In the genomic region with DNA sequence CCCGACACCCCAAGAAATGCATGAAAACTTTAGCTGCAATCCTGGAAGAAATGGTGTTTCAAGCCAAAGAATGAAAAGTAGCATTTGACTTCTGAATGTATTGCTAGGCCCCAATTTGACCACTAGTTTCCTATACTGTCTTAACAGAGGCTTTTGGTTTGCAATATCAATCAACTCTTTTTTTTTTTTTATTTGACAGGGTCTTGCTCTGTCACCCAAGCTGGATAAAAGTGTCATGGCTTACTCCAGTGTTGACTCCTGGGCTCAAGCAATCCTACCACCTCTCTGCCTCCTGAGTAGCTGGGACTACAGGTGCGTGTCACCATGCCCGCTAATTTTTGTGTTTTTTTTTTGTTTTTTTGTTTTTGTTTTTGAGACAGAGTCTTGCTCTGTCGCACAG, we compare ENCODE assay signal across 21 cellular contexts. TPM values are rescaled to one million over a fixed set of nuclear protein-coding genes. Genes with fewer than 3 reads are reported as not detected.
A peak's percentile ranks its signal among the peaks of the same experiment; 100 is the strongest.
DNase-seq lines count a peak whose midpoint lies in the region; ATAC-seq and TF ChIP-seq lines count a peak whose summit lies in the region.
"Had no signal": no experiment of that assay in that cellular context is flagged by ENCODE, and none has a peak within 500 bp of the region (broad histone marks: within the 10 kb centered on the region; RNA-seq: fewer than 3 reads in every experiment).

No MANE protein-coding gene starts in this region.

- H3K4me3 Mint-ChIP-seq in activated naive CD8-positive, alpha-beta T cell treated with anti-CD3 and anti-CD28 coated beads, Interleukin-2, amount 50 U/mL, for 24 hours = no peak overlapping the region

- H3K27ac ChIP-seq in cardiac muscle cell (peak overlapping the region; percentile 51), thyroid gland (peak overlapping the region; percentile 81 to 98 (median 86))
- H3K27ac ChIP-seq: Peyer's patch, SJSA1 had no signal

- H3K9me3 Mint-ChIP-seq in activated naive CD8-positive, alpha-beta T cell treated with anti-CD3 and anti-CD28 coated beads, Interleukin-2, amount 50 U/mL, for 24 hours = no peaks in the 10 kb centered on the region

- DNase-seq in cardiac muscle cell (ENCODE audit: low read depth in 1 of 2, low spot score in 1 of 2) (no peak), Right ventricle myocardium inferior (ENCODE audit: missing footprints) (no peak), NAMALWA (ENCODE audit: low spot score) (peak; percentile 31), thyroid gland (no peak), omental fat pad (ENCODE audit: low spot score) (no peak), left cardiac atrium (no peak)
- no peak for DNase-seq in activated naive CD8-positive, alpha-beta T cell treated with anti-CD3 and anti-CD28 coated beads, Interleukin-2, amount 50 U/mL, for 24 hours
- DNase-seq: activated effector memory CD4-positive, alpha-beta T cell treated with anti-CD3 and anti-CD28 coated beads, Interleukin-2, amount 50 U/mL, for 16 hours; dermis blood vessel endothelial cell; DMS79; kidney; NCI-H1436; NCI-H510A treated with DMSO at 0.1 percent for 48 hours; NK-92 treated with Interleukin-12 subunit alpha and Interleukin-12 subunit beta, amount 100 ng/mL, for 24 hours; occipital lobe; Peyer's patch; stimulated activated CD4-positive, alpha-beta T cell treated with anti-CD3 and anti-CD28 coated beads, Interleukin-4, amount 100 ng/mL, for 1 hour; stimulated activated naive CD8-positive, alpha-beta T cell treated with anti-CD3 and anti-CD28 coated beads, Interleukin-15, Interleukin-2, amounts not matched to agents 100 U/mL and 50 U/mL, for 24 hours had no signal

- WGBS in thyroid gland, 2 donors = 65 to 69% methylated on average over 4 of the region's 4 CpGs

- intact Hi-C loops in Right ventricle myocardium inferior (cut with DNase I) (no loop called here), thyroid gland (cut with DNase I) (no loop called here), left cardiac atrium (cut with DNase I) (loop anchor here in 1 of 2 donors (10.0 kb wide), 1 partner anchor 166 kb away; no protein-coding TSS in a partner anchor)

- H3K4me1 ChIP-seq in cardiac muscle cell (ENCODE audit: low read depth) (peaks cover 18% of the 10 kb centered on the region), thyroid gland (peaks cover 43 to 50% of the 10 kb centered on the region in 2 donors)

- H3K27ac Mint-ChIP-seq in activated naive CD8-positive, alpha-beta T cell treated with anti-CD3 and anti-CD28 coated beads, Interleukin-2, amount 50 U/mL, for 24 hours = peak overlapping the region; percentile 53

- H3K4me3 ChIP-seq in cardiac muscle cell (no peak overlapping the region), thyroid gland (replicated peaks in 1 of 3) (no peak overlapping the region)
- H3K4me3 ChIP-seq: Peyer's patch, SJSA1, tibial nerve had no signal

- no peak for TF ChIP-seq CTCF in cardiac muscle cell (IDR thresholded peaks at IDR 0.05; ENCODE audit: low read depth, low read length)
- TF ChIP-seq CTCF in thyroid gland (IDR thresholded peaks at IDR 0.05) = no peak
- no peak for TF ChIP-seq CTCF in omental fat pad (IDR thresholded peaks at IDR 0.05)

- no peaks in the 10 kb centered on the region for H3K36me3 ChIP-seq in cardiac muscle cell
- H3K36me3 ChIP-seq in thyroid gland = no peaks in the 10 kb centered on the region
- H3K36me3 ChIP-seq: Peyer's patch, tibial nerve had no signal

- H3K27me3 Mint-ChIP-seq in activated naive CD8-positive, alpha-beta T cell treated with anti-CD3 and anti-CD28 coated beads, Interleukin-2, amount 50 U/mL, for 24 hours = no peaks in the 10 kb centered on the region

- H3K36me3 Mint-ChIP-seq in activated naive CD8-positive, alpha-beta T cell treated with anti-CD3 and anti-CD28 coated beads, Interleukin-2, amount 50 U/mL, for 24 hours (ENCODE audit: low read depth) = peaks cover 3% of the 10 kb centered on the region

- H3K4me1 Mint-ChIP-seq in activated naive CD8-positive, alpha-beta T cell treated with anti-CD3 and anti-CD28 coated beads, Interleukin-2, amount 50 U/mL, for 24 hours = peaks cover 36% of the 10 kb centered on the region

- H3K27me3 ChIP-seq in cardiac muscle cell = no peaks in the 10 kb centered on the region
- no peaks in the 10 kb centered on the region for H3K27me3 ChIP-seq in thyroid gland
- H3K27me3 ChIP-seq: Peyer's patch, SJSA1, tibial nerve had no signal

- ATAC-seq in Right ventricle myocardium inferior (no peak), HG03135 (IDR thresholded peaks at IDR 0.05; ENCODE audit: unreplicated experiment) (no peak), omental fat pad (ENCODE audit: low FRiP score) (no peak), left cardiac atrium (no peak)
- no peak for ATAC-seq in activated naive CD8-positive, alpha-beta T cell treated with anti-CD3 and anti-CD28 coated beads, Interleukin-2, amount 50 U/mL, for 24 hours
- ATAC-seq: stimulated activated naive CD8-positive, alpha-beta T cell treated with anti-CD3 and anti-CD28 coated beads, Interleukin-15, Interleukin-2, amounts not matched to agents 100 U/mL and 50 U/mL, for 24 hours had no signal

- no peak for TF ChIP-seq POLR2A in thyroid gland (IDR thresholded peaks at IDR 0.05)

- H3K9me3 ChIP-seq in cardiac muscle cell (ENCODE audit: low read depth) (no peaks in the 10 kb centered on the region), thyroid gland (no peaks in the 10 kb centered on the region)
- H3K9me3 ChIP-seq: Peyer's patch, SJSA1, tibial nerve had no signal

RNA-seq across cellular contexts. Expression of a gene that starts 3.2 kb away (rescaled TPM):
- total RNA-seq in cardiac muscle cell (19.7 and 23.9 TPM in 2 replicates), Right ventricle myocardium inferior (21.8 TPM), thyroid gland (10 to 100 TPM; 43.5 to 65.6 (median 58.7) TPM), omental fat pad (10 to 100 TPM; 17.5 to 24.1 (median 20.0) TPM), left cardiac atrium (10 to 100 TPM; 23.6 to 27.6 TPM)
- 12.3 and 15.0 TPM in 2 replicates for polyA plus RNA-seq in cardiac muscle cell

RNA-seq across cellular contexts. Expression of a gene that starts 7.5 kb away (rescaled TPM):
- total RNA-seq in cardiac muscle cell (24.2 and 37.9 TPM in 2 replicates), Right ventricle myocardium inferior (24.2 TPM), thyroid gland (10 to 100 TPM; 55.8 to 78.5 (median 76.0) TPM), omental fat pad (10 to 100 TPM; 38.7 to 53.4 (median 45.9) TPM), left cardiac atrium (10 to 100 TPM; 27.7 to 29.0 TPM)
- polyA plus RNA-seq in cardiac muscle cell = 20.5 and 23.6 TPM in 2 replicates
